ENCODE assay signal across 16 cellular contexts in genomic region chr11:78076733-78077403, GRCh38. TPM values are rescaled to one million over a fixed set of nuclear protein-coding genes. Genes with fewer than 3 reads are reported as not detected.
DNase-seq lines count a peak whose midpoint lies in the region; ATAC-seq and TF ChIP-seq lines count a peak whose summit lies in the region.
"Had no signal": no experiment of that assay in that cellular context is flagged by ENCODE, and none has a peak within 500 bp of the region (broad histone marks: within the 10 kb centered on the region; RNA-seq: fewer than 3 reads in every experiment).

No MANE protein-coding gene starts in this region.

- H3K27ac Mint-ChIP-seq in T-helper 17 cell (peak overlapping the region; percentile 82), glutamatergic neuron (ENCODE audit: unreplicated experiment) (no peak overlapping the region)
- H3K27ac Mint-ChIP-seq: activated B cell treated with CpG ODN at 0.5 μM for 24 hours had no signal

- TF ChIP-seq CTCF in left ventricle myocardium inferior (IDR thresholded peaks at IDR 0.05; ENCODE audit: borderline replicate concordance), result no peak
- TF ChIP-seq CTCF in glutamatergic neuron (IDR thresholded peaks at IDR 0.05; ENCODE audit: partially characterized antibody, unreplicated experiment), result no peak
- TF ChIP-seq CTCF in stomach (IDR thresholded peaks at IDR 0.05), result no peak

- no peak for DNase-seq in left ventricle myocardium inferior
- DNase-seq in Right ventricle myocardium superior, result no peak
- no peak for DNase-seq in T-helper 17 cell
- DNase-seq in glutamatergic neuron, result no peak
- no peak for DNase-seq in stomach
- DNase-seq in stimulated activated CD4-positive, alpha-beta T cell treated with anti-CD3 and anti-CD28 coated beads, Interleukin-2, amount 100 ng/mL, for 48 hours, result no peak
- DNase-seq: activated B cell treated with CpG ODN at 0.5 μM for 24 hours, BE2C, GDM1, NCI-H510A treated with DMSO at 0.1 percent for 48 hours had no signal

- ATAC-seq in Right ventricle myocardium superior (ENCODE audit: poor library complexity), result no peak
- no peak for ATAC-seq in T-helper 17 cell
- no peak for ATAC-seq in GM21576 (IDR thresholded peaks at IDR 0.05; ENCODE audit: unreplicated experiment)
- no peak for ATAC-seq in HG03442 (IDR thresholded peaks at IDR 0.05; ENCODE audit: unreplicated experiment)
- ATAC-seq: Right ventricle myocardium inferior had no signal

- no peaks in the 10 kb centered on the region for H3K9me3 ChIP-seq in left ventricle myocardium inferior (replicated peaks)
- no peaks in the 10 kb centered on the region for H3K9me3 ChIP-seq in T-helper 17 cell (ENCODE audit: control insufficient read depth, low read length, poor library complexity, severe bottlenecking)
- no peaks in the 10 kb centered on the region for H3K9me3 ChIP-seq in stomach
- H3K9me3 ChIP-seq: BE2C, HAP-1 had no signal

- peaks cover 63% of the 10 kb centered on the region for H3K4me1 ChIP-seq in left ventricle myocardium inferior
- H3K4me1 ChIP-seq in stomach, result peaks cover 35 to 59% (median 50%) of the 10 kb centered on the region in 4 donors

- H3K4me3 Mint-ChIP-seq in T-helper 17 cell (peak overlapping the region; percentile 59), glutamatergic neuron (ENCODE audit: unreplicated experiment) (peak overlapping the region; percentile 1)

- no peaks in the 10 kb centered on the region for H3K27me3 Mint-ChIP-seq in T-helper 17 cell
- peaks cover 3% of the 10 kb centered on the region for H3K27me3 Mint-ChIP-seq in glutamatergic neuron (ENCODE audit: unreplicated experiment)
- H3K27me3 Mint-ChIP-seq: activated B cell treated with CpG ODN at 0.5 μM for 24 hours had no signal

- peaks cover 9% of the 10 kb centered on the region for H3K36me3 ChIP-seq in left ventricle myocardium inferior
- peaks cover 2 to 16% (median 12%) of the 10 kb centered on the region in 4 donors for H3K36me3 ChIP-seq in stomach

- H3K36me3 Mint-ChIP-seq in T-helper 17 cell (ENCODE audit: low read depth) (peaks cover 7% of the 10 kb centered on the region), glutamatergic neuron (ENCODE audit: unreplicated experiment) (no peaks in the 10 kb centered on the region)

- H3K27ac ChIP-seq in left ventricle myocardium inferior (replicated peaks) (no peak overlapping the region), stomach (no peak overlapping the region)
- H3K27ac ChIP-seq: parathyroid adenoma had no signal

- 70 to 77% (median 73%) methylated on average over 6 of the region's 6 CpGs for WGBS in stomach, 5 donors

- H3K9me3 Mint-ChIP-seq in glutamatergic neuron (ENCODE audit: unreplicated experiment), result peaks cover 8% of the 10 kb centered on the region
- H3K9me3 Mint-ChIP-seq: activated B cell treated with CpG ODN at 0.5 μM for 24 hours had no signal

- H3K4me1 Mint-ChIP-seq in T-helper 17 cell (peaks cover 45% of the 10 kb centered on the region), glutamatergic neuron (ENCODE audit: low read depth, unreplicated experiment) (peaks cover 19% of the 10 kb centered on the region)

- intact Hi-C loops in left ventricle myocardium inferior (cut with micrococcal nuclease) (no loop called here), Right ventricle myocardium superior (cut with DNase I) (no loop called here), stomach (cut with DNase I; ENCODE audit: low total_unique reads) (no loop called here)

- H3K27me3 ChIP-seq in left ventricle myocardium inferior (ENCODE audit: low read depth) (no peaks in the 10 kb centered on the region), stomach (no peaks in the 10 kb centered on the region)
- H3K27me3 ChIP-seq: BE2C had no signal

- peak overlapping the region; percentile 100 for H3K4me3 ChIP-seq in left ventricle myocardium inferior
- H3K4me3 ChIP-seq in stomach, result peak overlapping the region in 1 of 4 donors; percentile 96
- H3K4me3 ChIP-seq: lung had no signal

- no peak for TF ChIP-seq EP300 in stomach (IDR thresholded peaks at IDR 0.05)

- no peak for TF ChIP-seq POLR2A in stomach (IDR thresholded peaks at IDR 0.05)

RNA-seq across cellular contexts. Expression of gene NDUFC2, which starts 2.8 kb away (rescaled TPM):
- total RNA-seq in left ventricle myocardium inferior (295 TPM), Right ventricle myocardium superior (328 TPM), T-helper 17 cell (10 to 100 TPM; 36.9 to 47.1 TPM), glutamatergic neuron (ENCODE audit: unreplicated experiment) (221 TPM), stomach (100 to 1,000 TPM in 2 of 5 donors, 10 to 100 TPM in 2, not detected in 1; 53.6 to 336 (median 92.4) TPM)
- polyA plus RNA-seq in stomach, result 100 to 1,000 TPM; 110 to 121 (median 119) TPM

RNA-seq across cellular contexts. Expression of gene THRSP, which starts 13.2 kb away (rescaled TPM):
- total RNA-seq in left ventricle myocardium inferior, result 0.25 TPM
- 2.6 TPM for total RNA-seq in Right ventricle myocardium superior
- total RNA-seq in T-helper 17 cell, result not detected
- not detected for total RNA-seq in glutamatergic neuron (ENCODE audit: unreplicated experiment)
- total RNA-seq in stomach, result under 1 TPM in 1 of 5 donors, not detected in 4; 0.55 TPM
- 1 to 10 TPM in 1 of 3 donors, under 1 TPM in 1, not detected in 1; 0.33 to 1.4 TPM for polyA plus RNA-seq in stomach
- total RNA-seq: activated B cell treated with CpG ODN at 0.5 μM for 24 hours, lung had no signal

RNA-seq across cellular contexts. Expression of gene KCTD14, which starts 53.8 kb away (rescaled TPM):
- 0.16 TPM for total RNA-seq in left ventricle myocardium inferior
- total RNA-seq in Right ventricle myocardium superior, result not detected
- total RNA-seq in T-helper 17 cell, result under 1 TPM; 0.17 to 0.52 TPM
- 0.32 TPM for total RNA-seq in glutamatergic neuron (ENCODE audit: unreplicated experiment)
- total RNA-seq in stomach, result 10 to 100 TPM in 4 of 5 donors, 1 to 10 TPM in 1; 2.3 to 62.0 (median 14.7) TPM
- 10 to 100 TPM in 2 of 3 donors, 1 to 10 TPM in 1; 8.9 to 27.2 (median 13.3) TPM for polyA plus RNA-seq in stomach
